ENCODE assay signal across 11 cellular contexts in genomic region chr4:38467296-38467695, GRCh38.
"Had no signal": no experiment of that assay in that cellular context is flagged by ENCODE, and none has a peak within 500 bp of the region (broad histone marks: within the 10 kb centered on the region; RNA-seq: fewer than 3 reads in every experiment).

No MANE protein-coding gene starts in this region.

- H3K4me3 ChIP-seq: GM23248, GM23338, HAP-1 had no signal

- H3K36me3 ChIP-seq: HAP-1 had no signal

- H3K4me1 ChIP-seq: HAP-1 had no signal

- H3K9me3 ChIP-seq: HAP-1 had no signal

- H3K9ac ChIP-seq: GM23248 had no signal

- DNase-seq: GM23248, GOT3, H7, H9, HCEC 1CT, HFFc6 had no signal

- H3K27ac ChIP-seq: GM23248 had no signal

- H2AFZ ChIP-seq: GM23248, GM23338 had no signal

- ATAC-seq: GM23338, HCT116 had no signal

- FAIRE-seq: H1, H54 had no signal

- H3K4me2 ChIP-seq: GM23338 had no signal
